17 cellular contexts compared by ENCODE assay signal in the genomic region with DNA sequence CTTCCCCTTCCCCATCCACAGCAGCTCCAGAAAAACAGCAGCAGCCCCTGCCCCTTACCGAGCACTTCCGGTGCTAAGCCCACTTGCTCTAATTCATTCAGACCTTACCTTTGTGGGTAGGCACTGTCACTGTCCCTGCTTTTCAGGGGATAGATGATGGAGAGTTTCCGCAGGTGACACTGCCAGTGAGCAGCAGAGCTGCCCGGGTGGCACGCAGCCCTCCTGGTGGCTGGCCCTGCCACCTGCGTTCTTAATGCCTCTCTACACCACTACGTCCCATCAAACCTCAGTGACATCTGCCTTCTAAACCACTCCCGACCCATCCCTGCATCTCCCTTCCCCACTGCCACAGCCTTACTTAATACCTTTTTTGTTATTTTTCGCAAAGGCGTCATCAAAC.
"Had no signal": no experiment of that assay in that cellular context is flagged by ENCODE, and none has a peak within 500 bp of the region (broad histone marks: within the 10 kb centered on the region; RNA-seq: fewer than 3 reads in every experiment).

No MANE protein-coding gene starts in this region.

- H3K27me3 ChIP-seq: ascending aorta, colonic mucosa, sigmoid colon, uterus had no signal

- DNase-seq: activated B cell treated with CpG ODN at 0.5 μM for 24 hours; activated CD4-positive, alpha-beta T cell treated with anti-CD3 and anti-CD28 coated beads, Interleukin-2, amount 50 U/mL, for 48 hours; activated CD8-positive, alpha-beta memory T cell treated with anti-CD3 and anti-CD28 coated beads, Interleukin-2, amount 50 U/mL, for 4 hours; colonic mucosa; effector CD4-positive, alpha-beta T cell; foreskin melanocyte; left colon; mucosa of descending colon; nephron progenitor cell; SIG-M5; sigmoid colon; stimulated activated CD4-positive, alpha-beta T cell treated with anti-CD3 and anti-CD28 coated beads, Interleukin-2, amount 100 ng/mL, for 24 hours; SW 1271; uterus had no signal

- H3K27ac Mint-ChIP-seq: activated B cell treated with CpG ODN at 0.5 μM for 24 hours, nephron progenitor cell had no signal

- H3K27ac ChIP-seq: ascending aorta, colonic mucosa, sigmoid colon, uterus had no signal

- H3K27me3 Mint-ChIP-seq: activated B cell treated with CpG ODN at 0.5 μM for 24 hours had no signal

- H3K9me3 ChIP-seq: ascending aorta, colonic mucosa, mucosa of descending colon, sigmoid colon, uterus had no signal

- H3K9me3 Mint-ChIP-seq: activated T-helper 2 cell treated with anti-CD3 and anti-CD28 coated beads, Interferon-gamma antibody, Interleukin-2, Interleukin-4, amounts not matched to agents 10 μg/mL and 5 μg/mL and 100 μg/mL, durations not matched to agents 14 hours and 24 hours and 36 hours had no signal

- H3K36me3 ChIP-seq: ascending aorta, colonic mucosa, sigmoid colon, uterus had no signal

- H3K4me3 ChIP-seq: ascending aorta, colonic mucosa, lung, mucosa of descending colon, sigmoid colon, uterus had no signal

- ATAC-seq: left colon, mucosa of descending colon had no signal

- H3K4me3 Mint-ChIP-seq: activated B cell treated with CpG ODN at 0.5 μM for 24 hours, nephron progenitor cell had no signal
